ENCODE assay signal across 14 cellular contexts in the genomic region with DNA sequence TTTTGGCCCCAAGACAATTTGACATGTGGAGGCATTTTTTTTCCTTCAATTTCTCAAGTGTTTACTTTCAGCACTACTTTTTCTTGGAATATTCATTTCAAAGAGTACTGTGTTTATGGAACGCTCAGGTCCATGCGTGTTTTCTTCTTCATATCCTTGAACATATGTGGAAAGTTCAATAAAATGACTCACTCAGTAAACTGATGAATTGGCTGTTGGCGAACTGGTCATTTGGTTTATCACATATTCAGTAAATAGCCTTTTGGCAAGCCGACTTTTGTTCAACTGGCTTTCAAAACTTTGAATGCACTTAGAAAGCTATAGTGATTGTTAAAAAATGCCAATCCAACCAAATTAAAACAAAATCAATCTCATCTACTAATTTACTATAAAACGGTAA.
"Had no signal": no experiment of that assay in that cellular context is flagged by ENCODE, and none has a peak within 500 bp of the region (broad histone marks: within the 10 kb centered on the region; RNA-seq: fewer than 3 reads in every experiment).

No MANE protein-coding gene starts in this region.

- H3K4me1 ChIP-seq: adrenal gland, lower lobe of right lung had no signal

- H3K27ac ChIP-seq: adrenal gland, esophagus squamous epithelium, lower lobe of right lung, suprapubic skin had no signal

- H3K36me3 ChIP-seq: adrenal gland, esophagus squamous epithelium, lower lobe of right lung, suprapubic skin had no signal

- DNase-seq: activated CD4-positive, alpha-beta T cell treated with anti-CD3 and anti-CD28 coated beads for 36 hours; activated CD4-positive, alpha-beta T cell treated with anti-CD3 and anti-CD28 coated beads, Interleukin-2, amount 50 U/mL, for 48 hours; activated gamma-delta T cell; adrenal gland; effector CD8-positive, alpha-beta T cell; esophagus squamous epithelium; hippocampal formation; islet precursor cell; lower lobe of right lung; nucleus accumbens; stimulated activated CD4-positive, alpha-beta T cell treated with anti-CD3 and anti-CD28 coated beads, Interleukin-2, amount 100 ng/mL, for 48 hours; trophoblast cell had no signal

- H3K4me3 ChIP-seq: adrenal gland, esophagus squamous epithelium, lower lobe of right lung, suprapubic skin had no signal

- FAIRE-seq: astrocyte had no signal

- H3K9me3 ChIP-seq: adrenal gland, esophagus squamous epithelium, lower lobe of right lung, suprapubic skin had no signal

- ATAC-seq: activated CD4-positive, alpha-beta T cell treated with anti-CD3 and anti-CD28 coated beads for 36 hours; lower lobe of right lung had no signal

- H3K27me3 ChIP-seq: adrenal gland had no signal
